In genomic region chr15:40334541-40334940, GRCh38 we compare ENCODE assay signal across 1 cellular context.
TF ChIP-seq lines count a peak whose summit lies in the region.

No MANE protein-coding gene starts in this region.

TF ChIP-seq in GM12878, 131 proteins besides CTCF, POLR2A, EP300 and RAD21:
- no peak for TF ChIP-seq ESRRA (IDR thresholded peaks at IDR 0.05; ENCODE audit: low read length)
- TF ChIP-seq YY1 (IDR thresholded peaks at IDR 0.05; ENCODE audit: low read depth, low read length), result no peak
- TF ChIP-seq ZBTB11 (CRISPR knock-in tag; IDR thresholded peaks at IDR 0.05), result no peak
- no peak for TF ChIP-seq SREBF2 (IDR thresholded peaks at IDR 0.05; ENCODE audit: low read length)
- no peak for TF ChIP-seq EGR1 (IDR thresholded peaks at IDR 0.05; ENCODE audit: borderline replicate concordance in 1 of 2, low read depth in 2 of 2, low read length in 2 of 2)
- TF ChIP-seq KDM1A (IDR thresholded peaks at IDR 0.05; ENCODE audit: borderline replicate concordance), result no peak
- TF ChIP-seq ETV6 (conservative IDR thresholded peaks at IDR 0.05 in 1 of 2, IDR thresholded peaks at IDR 0.05 in 1 of 2; ENCODE audit: borderline replicate concordance in 1 of 2, low read depth in 1 of 2), result no peak
- no peak for TF ChIP-seq SREBF1 (IDR thresholded peaks at IDR 0.05; ENCODE audit: low read length)
- TF ChIP-seq RBBP5 (conservative IDR thresholded peaks at IDR 0.05), result no peak
- no peak for TF ChIP-seq RUNX3 (IDR thresholded peaks at IDR 0.05; ENCODE audit: low read length)
- TF ChIP-seq TAF1 (IDR thresholded peaks at IDR 0.05; ENCODE audit: borderline replicate concordance, low read depth, low read length), result no peak
- no peak for TF ChIP-seq SKIL (IDR thresholded peaks at IDR 0.05; ENCODE audit: low read depth, poor library complexity, severe bottlenecking)
- TF ChIP-seq ZSCAN29 (IDR thresholded peaks at IDR 0.05), result no peak
- no peak for TF ChIP-seq JUNB (IDR thresholded peaks at IDR 0.05)
- no peak for TF ChIP-seq KLF5 (IDR thresholded peaks at IDR 0.05; ENCODE audit: partially characterized antibody)
- no peak for TF ChIP-seq SP1 (IDR thresholded peaks at IDR 0.05; ENCODE audit: low read depth, low read length)
- no peak for TF ChIP-seq BCL11A (IDR thresholded peaks at IDR 0.05; ENCODE audit: low read depth, low read length)
